ENCODE assay signal across 26 cellular contexts in the genomic region with DNA sequence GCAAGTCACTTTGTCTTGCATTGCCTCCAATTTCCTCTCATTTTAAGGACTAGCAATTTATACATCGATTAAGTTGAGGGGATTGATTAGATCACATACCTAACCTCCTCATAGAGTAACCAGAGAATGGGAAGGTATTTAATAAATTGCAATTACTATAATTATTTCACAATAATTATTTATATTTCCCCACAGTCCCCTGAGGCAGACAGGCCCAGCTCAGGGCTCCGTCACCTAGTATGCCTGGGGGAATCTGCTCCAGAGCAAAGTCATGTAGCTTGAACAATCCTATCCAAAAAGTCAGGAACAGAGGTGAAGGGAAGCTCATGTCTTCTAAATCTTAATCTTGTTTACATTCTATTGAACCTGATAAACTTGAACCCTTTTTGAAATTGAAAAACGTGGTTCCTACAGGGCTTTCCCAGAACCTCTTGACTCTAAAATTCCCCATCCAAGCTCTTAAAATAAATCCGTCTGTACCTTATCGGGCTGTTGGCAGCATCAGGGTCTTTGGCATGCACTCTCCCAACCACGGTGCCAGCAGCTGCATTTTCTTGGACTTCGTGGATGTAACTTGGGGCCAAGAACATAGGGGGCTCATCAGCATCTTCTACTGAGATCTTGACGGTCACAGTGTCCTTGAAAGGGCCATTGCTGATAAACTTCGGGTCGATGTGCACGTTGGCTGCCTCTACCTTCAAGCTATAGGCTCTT.
"Had no signal": no experiment of that assay in that cellular context is flagged by ENCODE, and none has a peak within 500 bp of the region (broad histone marks: within the 10 kb centered on the region; RNA-seq: fewer than 3 reads in every experiment).

No MANE protein-coding gene starts in this region.

- H3K9me3 Mint-ChIP-seq: activated CD4-positive, alpha-beta T cell treated with anti-CD3 and anti-CD28 coated beads, Interleukin-2, amount 10 ng/mL, durations not matched to agents 7 days and 5 days had no signal

- ATAC-seq: activated naive CD8-positive, alpha-beta T cell treated with anti-CD3 and anti-CD28 coated beads, Interleukin-2, amount 50 U/mL, for 24 hours; activated T-cell treated with anti-CD3 and anti-CD28 coated beads, Interleukin-2, amount 50 U/mL, for 4 hours; activated T-helper 17 cell treated with anti-CD3 and anti-CD28 coated beads, Interleukin-2, amount 50 U/mL, for 72 hours; left lobe of liver; mucosa of descending colon; natural killer cell treated with Interleukin-12 subunit alpha and Interleukin-12 subunit beta and Interleukin-15 and Interleukin-18, amount 100 ng/mL, for 72 hours had no signal

- H3K36me3 Mint-ChIP-seq: activated naive CD4-positive, alpha-beta T cell treated with anti-CD3 and anti-CD28 coated beads, Interleukin-2, amount 50 U/mL, for 24 hours had no signal

- H3K27me3 ChIP-seq: esophagus muscularis mucosa, heart right ventricle, upper lobe of left lung had no signal

- H3K36me3 ChIP-seq: upper lobe of left lung had no signal

- H3K9me3 ChIP-seq: esophagus muscularis mucosa, heart right ventricle, mucosa of descending colon, upper lobe of left lung had no signal

- H3K4me1 Mint-ChIP-seq: activated CD4-positive, alpha-beta memory T cell treated with anti-CD3 and anti-CD28 coated beads, Interleukin-2, amount 10 ng/mL, durations not matched to agents 7 days and 5 days; activated CD4-positive, alpha-beta T cell treated with anti-CD3 and anti-CD28 coated beads, Interleukin-2, amount 10 ng/mL, durations not matched to agents 7 days and 5 days; activated naive CD4-positive, alpha-beta T cell treated with anti-CD3 and anti-CD28 coated beads, Interleukin-2, amount 50 U/mL, for 24 hours; activated naive CD8-positive, alpha-beta T cell treated with anti-CD3 and anti-CD28 coated beads, Interleukin-2, amount 50 U/mL, for 24 hours; activated T-helper 17 cell treated with anti-CD3 and anti-CD28 coated beads, Interleukin-2, amount 50 U/mL, for 72 hours had no signal

- H3K79me2 ChIP-seq: parathyroid adenoma had no signal

- H2AFZ ChIP-seq: parathyroid adenoma had no signal

- H3K9ac ChIP-seq: parathyroid adenoma had no signal

- H3K27me3 Mint-ChIP-seq: activated CD4-positive, alpha-beta memory T cell treated with anti-CD3 and anti-CD28 coated beads, Interleukin-2, amount 10 ng/mL, durations not matched to agents 7 days and 5 days; activated CD4-positive, alpha-beta T cell treated with anti-CD3 and anti-CD28 coated beads, Interleukin-2, amount 10 ng/mL, durations not matched to agents 7 days and 5 days; activated naive CD4-positive, alpha-beta T cell treated with anti-CD3 and anti-CD28 coated beads, Interleukin-2, amount 50 U/mL, for 24 hours; activated naive CD8-positive, alpha-beta T cell treated with anti-CD3 and anti-CD28 coated beads, Interleukin-2, amount 50 U/mL, for 24 hours; activated T-helper 17 cell treated with anti-CD3 and anti-CD28 coated beads, Interleukin-2, amount 50 U/mL, for 72 hours; natural killer cell treated with Interleukin-12 subunit alpha and Interleukin-12 subunit beta and Interleukin-15 and Interleukin-18, amount 100 ng/mL, for 72 hours; stimulated activated naive CD8-positive, alpha-beta T cell treated with anti-CD3 and anti-CD28 coated beads, Interleukin-15, Interleukin-2, amounts not matched to agents 100 ng/mL and 50 ng/mL, for 24 hours had no signal

- H3K4me3 Mint-ChIP-seq: activated CD4-positive, alpha-beta memory T cell treated with anti-CD3 and anti-CD28 coated beads, Interleukin-2, amount 10 ng/mL, durations not matched to agents 7 days and 5 days; activated CD4-positive, alpha-beta T cell treated with anti-CD3 and anti-CD28 coated beads, Interleukin-2, amount 10 ng/mL, durations not matched to agents 7 days and 5 days; activated naive CD4-positive, alpha-beta T cell treated with anti-CD3 and anti-CD28 coated beads, Interleukin-2, amount 50 U/mL, for 24 hours; activated naive CD8-positive, alpha-beta T cell treated with anti-CD3 and anti-CD28 coated beads, Interleukin-2, amount 50 U/mL, for 24 hours; activated T-cell treated with anti-CD3 and anti-CD28 coated beads, Interleukin-2, amount 50 U/mL, for 4 hours; activated T-helper 17 cell treated with anti-CD3 and anti-CD28 coated beads, Interleukin-2, amount 50 U/mL, for 72 hours; natural killer cell treated with Interleukin-12 subunit alpha and Interleukin-12 subunit beta and Interleukin-15 and Interleukin-18, amount 100 ng/mL, for 72 hours; stimulated activated naive CD8-positive, alpha-beta T cell treated with anti-CD3 and anti-CD28 coated beads, Interleukin-15, Interleukin-2, amounts not matched to agents 100 ng/mL and 50 ng/mL, for 24 hours had no signal

- H3K27ac Mint-ChIP-seq: activated CD4-positive, alpha-beta memory T cell treated with anti-CD3 and anti-CD28 coated beads, Interleukin-2, amount 10 ng/mL, durations not matched to agents 7 days and 5 days; activated CD4-positive, alpha-beta T cell treated with anti-CD3 and anti-CD28 coated beads, Interleukin-2, amount 10 ng/mL, durations not matched to agents 7 days and 5 days; activated naive CD4-positive, alpha-beta T cell treated with anti-CD3 and anti-CD28 coated beads, Interleukin-2, amount 50 U/mL, for 24 hours; activated naive CD8-positive, alpha-beta T cell treated with anti-CD3 and anti-CD28 coated beads, Interleukin-2, amount 50 U/mL, for 24 hours; activated T-helper 17 cell treated with anti-CD3 and anti-CD28 coated beads, Interleukin-2, amount 50 U/mL, for 72 hours; natural killer cell treated with Interleukin-12 subunit alpha and Interleukin-12 subunit beta and Interleukin-15 and Interleukin-18, amount 100 ng/mL, for 72 hours; stimulated activated naive CD8-positive, alpha-beta T cell treated with anti-CD3 and anti-CD28 coated beads, Interleukin-15, Interleukin-2, amounts not matched to agents 100 ng/mL and 50 ng/mL, for 24 hours had no signal

- H3K4me1 ChIP-seq: parathyroid adenoma, upper lobe of left lung had no signal

- H3K27ac ChIP-seq: esophagus muscularis mucosa, heart right ventricle, parathyroid adenoma, upper lobe of left lung had no signal

- H3K4me3 ChIP-seq: esophagus muscularis mucosa, heart right ventricle, lung, mucosa of descending colon, upper lobe of left lung had no signal

- DNase-seq: activated CD4-positive, alpha-beta memory T cell treated with anti-CD3 and anti-CD28 coated beads, Interleukin-2, amount 10 ng/mL, durations not matched to agents 7 days and 5 days; activated CD4-positive, alpha-beta T cell treated with anti-CD3 and anti-CD28 coated beads for 1 hour; activated CD4-positive, alpha-beta T cell treated with anti-CD3 and anti-CD28 coated beads, Interleukin-2, amount 10 ng/mL, durations not matched to agents 7 days and 5 days; activated gamma-delta T cell treated with Interleukin-2 at 50 U/mL for 16 hours; activated naive CD8-positive, alpha-beta T cell treated with anti-CD3 and anti-CD28 coated beads, Interleukin-2, amount 50 U/mL, for 24 hours; activated T-cell treated with anti-CD3 and anti-CD28 coated beads, Interleukin-2, amount 50 U/mL, for 4 hours; amygdala; caudate nucleus; dermis blood vessel endothelial cell; effector CD4-positive, alpha-beta T cell; foreskin melanocyte; mesendoderm; mucosa of descending colon; stimulated activated CD4-positive, alpha-beta T cell treated with anti-CD3 and anti-CD28 coated beads, Interleukin-12 subunit alpha, Interleukin-12 subunit beta, amount 100 ng/mL, for 4 hours; stimulated activated CD4-positive, alpha-beta T cell treated with anti-CD3 and anti-CD28 coated beads, Interleukin-4, amount 100 ng/mL, for 1 hour; T-helper 2 cell; upper lobe of left lung had no signal
